ENCODE assay signal across 9 cellular contexts in the genomic region with DNA sequence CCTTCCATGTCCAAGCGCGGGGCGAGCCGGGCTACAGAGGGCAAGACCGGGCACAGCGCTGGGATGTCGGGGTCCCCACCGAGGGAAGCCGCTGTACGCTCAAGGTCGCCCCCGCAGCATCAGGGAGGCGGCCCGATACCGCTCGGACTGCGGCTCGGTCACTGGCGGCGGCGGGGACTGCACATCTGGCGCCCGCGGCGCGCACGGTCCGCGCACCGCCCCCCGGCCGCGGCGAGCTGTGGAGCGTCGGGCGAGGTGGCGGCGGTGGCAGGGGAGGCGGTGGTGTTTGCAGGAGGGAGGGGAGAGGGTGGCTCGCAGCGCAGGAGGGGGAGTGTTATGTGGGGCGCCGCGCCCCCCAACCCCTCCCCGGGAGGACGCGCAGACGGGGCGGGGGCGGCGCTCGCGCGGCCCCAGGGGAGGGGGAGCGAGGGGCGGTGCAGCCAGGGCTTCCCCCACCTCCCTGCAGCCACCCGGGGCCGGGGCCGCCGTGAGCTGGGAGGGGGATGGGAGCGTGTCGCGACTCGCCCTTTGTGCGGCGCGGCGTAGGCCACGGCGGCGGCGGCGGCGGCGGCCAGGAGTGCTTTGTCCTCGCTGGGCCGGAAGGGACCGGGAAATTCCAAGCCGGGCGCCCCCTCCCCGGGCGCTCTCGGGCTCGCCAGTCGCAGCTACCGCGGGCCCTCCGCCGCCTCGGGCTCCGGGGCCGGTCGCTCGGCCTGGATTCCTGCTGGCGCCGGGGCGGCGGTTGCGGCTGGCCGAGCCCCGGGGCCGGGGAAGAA. TPM values are rescaled to one million over a fixed set of nuclear protein-coding genes. Genes with fewer than 3 reads are reported as not detected.
DNase-seq lines count a peak whose midpoint lies in the region; ATAC-seq and TF ChIP-seq lines count a peak whose summit lies in the region.
"Had no signal": no experiment of that assay in that cellular context is flagged by ENCODE, and none has a peak within 500 bp of the region (broad histone marks: within the 10 kb centered on the region; RNA-seq: fewer than 3 reads in every experiment).

A gene (minus strand): TSS at position 309 of the 776 bp plus-strand sequence. CDS start 301 bp downstream, at position 8.

- no peaks in the 10 kb centered on the region for H3F3A ChIP-seq in PC-3 (ENCODE audit: low read length, unreplicated experiment)

- H3K9me2 ChIP-seq in PC-3 (replicated peaks; ENCODE audit: low read length) = no peaks in the 10 kb centered on the region

- H3K9me3 ChIP-seq in PC-3 (ENCODE audit: low read length) = no peaks in the 10 kb centered on the region
- no peaks in the 10 kb centered on the region for H3K9me3 ChIP-seq in sigmoid colon

- H4K20me1 ChIP-seq in PC-3 (ENCODE audit: low read length) = no peaks in the 10 kb centered on the region

- no TSS peak for BruUV-seq in PC-3 (replicated peaks; lab: Mats Ljungman, UMichigan)

- H2AFZ ChIP-seq in PC-3 (ENCODE audit: low read length) = peak within 1 kb of the TSS; percentile 75

- DNase-seq in AG10803 (ENCODE audit: low read depth) (peak; percentile 82), PC-3 (peak; percentile 54), caudate nucleus (lab: John Stamatoyannopoulos, UW) (peak in 58 of 61 donors; percentile 17 to 92 (median 66)), iPS-NIHi7 (ENCODE audit: extremely low spot score) (peak; percentile 78), sigmoid colon (peak; percentile 75), Kasumi-1 (lab: John Stamatoyannopoulos, UW) (no peak)

- ATAC-seq in GM19023 (IDR thresholded peaks at IDR 0.05; ENCODE audit: unreplicated experiment) (peak; percentile 43), PC-3 (peak; percentile 50), HG02678 (IDR thresholded peaks at IDR 0.05; ENCODE audit: unreplicated experiment) (no peak)

- peaks cover 41% of the 10 kb centered on the region for H3K79me2 ChIP-seq in PC-3 (ENCODE audit: low read length)

- H3K27me3 ChIP-seq in PC-3 (ENCODE audit: low read length) (no peaks in the 10 kb centered on the region), sigmoid colon (no peaks in the 10 kb centered on the region)

- CTCF ChIA-PET in PC-3 (lab: Charles Lee) = interaction anchor here (1.4 to 3.3 kb wide), 2 partner anchors 45 to 718 kb away, joined by 5 to 17 read pairs; no protein-coding TSS in a partner anchor

- intact Hi-C loops in PC-3 (cut with micrococcal nuclease) = loop anchor here (5.0 kb wide), 3 partner anchors 362 to 737 kb away; no protein-coding TSS in a partner anchor
- intact Hi-C loops in sigmoid colon (cut with DNase I) = loop anchor here (2.0 to 5.0 kb wide), 4 partner anchors 83 to 718 kb away; a partner anchor contains a TSS

- 0 out of 2 replicates have a peak within 1 kb of the TSS, but pooled peaks have one; percentile 9 for H3K27ac ChIP-seq in PC-3 (ENCODE audit: low read length)
- peak within 1 kb of the TSS; percentile 90 for H3K27ac ChIP-seq in caudate nucleus (ENCODE audit: low read depth, low read length)
- peak within 1 kb of the TSS; percentile 82 to 95 (median 92) for H3K27ac ChIP-seq in sigmoid colon
- H3K27ac ChIP-seq: HL-60 had no signal

- no peak for TF ChIP-seq POLR2A in sigmoid colon (IDR thresholded peaks at IDR 0.05)

- TF ChIP-seq CTCF in AG10803 (conservative IDR thresholded peaks at IDR 0.05; ENCODE audit: low read length) (no peak), PC-3 (conservative IDR thresholded peaks at IDR 0.05; ENCODE audit: low read depth, low read length) (no peak), sigmoid colon (IDR thresholded peaks at IDR 0.05) (peak in 1 of 4 experiments; percentile 13)

- H3K4me1 ChIP-seq in PC-3 (ENCODE audit: insufficient read depth, low read length) (peaks cover 44% of the 10 kb centered on the region), sigmoid colon (peaks cover 0 to 55% (median 38%) of the 10 kb centered on the region in 4 donors)

- peak within 1 kb of the TSS; percentile 88 for H3K4me2 ChIP-seq in PC-3 (ENCODE audit: low read length)

- H3K9ac ChIP-seq in PC-3 (ENCODE audit: low read length) = peak within 1 kb of the TSS; percentile 61

- H3K4me3 ChIP-seq in AG10803 (ENCODE audit: low read length) (peak within 1 kb of the TSS; percentile 92), PC-3 (ENCODE audit: low read length) (peak within 1 kb of the TSS; percentile 82), sigmoid colon (peak within 1 kb of the TSS; percentile 55 to 77 (median 67))

- POLR2A ChIA-PET in PC-3 (lab: Charles Lee; ENCODE audit: unreplicated experiment) = interaction anchor here (0.8 kb wide), 1 partner anchor 97 kb away, joined by 3 read pairs; no protein-coding TSS in a partner anchor

- no peak for TF ChIP-seq EP300 in sigmoid colon (IDR thresholded peaks at IDR 0.05)

- H3K36me3 ChIP-seq in PC-3 (ENCODE audit: low read depth, low read length) (no peaks in the 10 kb centered on the region), sigmoid colon (no peaks in the 10 kb centered on the region)

- 1% methylated on average over 103 of the region's 103 CpGs for WGBS in sigmoid colon, 2 donors

RNA-seq across cellular contexts. Expression of the gene that starts here (rescaled TPM):
- total RNA-seq in PC-3 (2014; rRNA removed) (9.8 and 11.0 TPM in 2 replicates), sigmoid colon (10 to 100 TPM in 1 of 4 donors, 1 to 10 TPM in 3; 5.8 to 12.1 (median 7.5) TPM)
- 1 to 10 TPM; 1.8 to 3.7 (median 2.6) TPM for polyA plus RNA-seq in sigmoid colon

Comparison
In these comparisons a context has a peak if more than half of its experiments do, and no peak if none do; other contexts are left out.
1. DNase-seq: peak in AG10803 (single experiment), PC-3 (single experiment), caudate nucleus (58 of 61), iPS-NIHi7 (single experiment) and sigmoid colon (single experiment); none in Kasumi-1 (0 of 2).
2. H3K27ac ChIP-seq: peak in every context shown above with its lines; median percentile 92 in sigmoid colon; 90 in caudate nucleus; 9 in PC-3.
3. Peak in every context shown above with its lines, with median percentiles within 50 percentile points of each other: H3K4me3 ChIP-seq.